In the genomic region with DNA sequence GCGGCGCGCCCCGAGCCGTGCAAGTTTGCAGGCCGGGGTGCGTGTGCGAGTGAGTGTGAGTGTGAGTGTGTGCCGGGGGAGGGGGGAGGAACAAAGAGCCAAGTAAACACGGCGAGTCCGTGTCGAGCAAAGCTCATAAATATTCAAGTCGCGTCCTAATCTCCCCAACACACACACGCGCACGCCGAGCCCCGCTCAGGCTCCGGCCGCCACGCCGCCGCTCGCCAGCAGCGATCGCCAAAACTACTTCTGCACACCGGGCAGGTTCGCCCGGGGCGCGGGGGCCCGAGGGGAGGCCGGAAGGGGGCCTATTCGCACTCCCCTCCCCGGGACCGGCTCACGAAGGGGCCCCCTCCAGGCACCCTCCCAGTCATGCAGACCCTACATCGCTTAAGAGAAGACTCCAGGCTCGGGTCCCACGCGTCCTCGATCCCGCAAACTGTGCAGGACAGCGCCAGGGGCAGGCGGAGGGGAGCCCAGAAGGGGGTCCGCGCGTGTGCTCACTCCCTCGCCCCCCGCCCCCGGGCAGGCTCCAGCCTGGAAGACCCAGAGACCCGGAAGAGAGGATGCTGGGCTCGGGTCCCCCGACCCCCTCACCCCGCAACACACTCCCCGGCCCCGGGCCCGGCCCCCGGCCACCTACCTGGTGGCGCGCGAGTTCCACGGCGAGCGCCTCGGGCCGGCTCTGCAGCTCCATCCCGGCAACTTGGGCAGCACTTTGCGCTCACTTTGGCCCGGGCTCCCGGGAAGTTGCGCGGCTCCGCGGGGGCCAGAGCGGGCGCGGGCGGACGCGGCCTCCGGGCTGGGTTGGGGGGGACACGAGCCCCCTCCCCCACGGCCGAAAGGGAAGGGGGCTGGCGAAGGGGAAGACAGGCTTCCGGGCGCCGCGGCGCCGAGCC, we compare ENCODE assay signal across 8 cellular contexts.
A peak's percentile ranks its signal among the peaks of the same experiment; 100 is the strongest.
DNase-seq lines count a peak whose midpoint lies in the region; ATAC-seq and TF ChIP-seq lines count a peak whose summit lies in the region.

No MANE protein-coding gene starts in this region.

- TF ChIP-seq CTCF in OCI-LY1 (IDR thresholded peaks at IDR 0.05; ENCODE audit: low read length) (no peak), fibroblast of mammary gland (conservative IDR thresholded peaks at IDR 0.05; ENCODE audit: control insufficient read depth, insufficient read depth, low read depth, low read length) (no peak)

- DNase-seq in GM03348 (ENCODE audit: low spot score) (peak; percentile 36), fibroblast of mammary gland (ENCODE audit: low read depth) (peak; percentile 5), SW 1271 (lab: John Stamatoyannopoulos, UW) (no peak), NOMO-1 (lab: John Stamatoyannopoulos, UW; ENCODE audit: unreplicated experiment in 2 of 2) (no peak)
- DNase-seq in activated CD4-positive, CD25-positive, alpha-beta regulatory T cell (lab: John Stamatoyannopoulos, UW) = no peak

- H3K4me3 ChIP-seq in OCI-LY1 (ENCODE audit: low read depth, low read length, poor library complexity, severe bottlenecking) (peak overlapping the region; percentile 73), fibroblast of mammary gland (ENCODE audit: control insufficient read depth, low read depth, low read length) (no peak overlapping the region), rectal smooth muscle tissue (ENCODE audit: low read length) (peak overlapping the region; percentile 44)

- H2AFZ ChIP-seq in OCI-LY1 (ENCODE audit: low read length) = no peak overlapping the region

- H3F3A ChIP-seq in OCI-LY1 (ENCODE audit: insufficient read depth, low read length) = no peaks in the 10 kb centered on the region

- H3K4me2 ChIP-seq in OCI-LY1 (ENCODE audit: low read length) = peak overlapping the region; percentile 60

- no peak for ATAC-seq in HG03139 (IDR thresholded peaks at IDR 0.05; ENCODE audit: unreplicated experiment)

- H3K27ac ChIP-seq in OCI-LY1 (ENCODE audit: low read depth, low read length, poor library complexity, severe bottlenecking) = no peak overlapping the region
- no peak overlapping the region for H3K27ac ChIP-seq in rectal smooth muscle tissue (ENCODE audit: low read depth, low read length)

- no peaks in the 10 kb centered on the region for H3K9me3 ChIP-seq in OCI-LY1 (ENCODE audit: low read length)

- H4K20me1 ChIP-seq in OCI-LY1 (ENCODE audit: insufficient read depth, low read length) = no peaks in the 10 kb centered on the region

- no peaks in the 10 kb centered on the region for H3K79me2 ChIP-seq in OCI-LY1 (ENCODE audit: insufficient read depth, low read length)

- H3K36me3 ChIP-seq in OCI-LY1 (ENCODE audit: insufficient read depth, low read length) = no peaks in the 10 kb centered on the region
- H3K36me3 ChIP-seq in rectal smooth muscle tissue (ENCODE audit: control insufficient read depth, insufficient read depth, low read length) = no peaks in the 10 kb centered on the region

- H3K9me2 ChIP-seq in OCI-LY1 (ENCODE audit: low read depth, low read length) = no peaks in the 10 kb centered on the region

- no peaks in the 10 kb centered on the region for H3K27me3 ChIP-seq in OCI-LY1 (ENCODE audit: insufficient read depth, low read length)
- peaks cover 2% of the 10 kb centered on the region for H3K27me3 ChIP-seq in rectal smooth muscle tissue (ENCODE audit: control insufficient read depth, insufficient read depth, low read length)

- peak overlapping the region; percentile 61 for H3K9ac ChIP-seq in OCI-LY1 (ENCODE audit: low read length)
- no peak overlapping the region for H3K9ac ChIP-seq in rectal smooth muscle tissue (ENCODE audit: low read length)

- H3K4me1 ChIP-seq in OCI-LY1 (ENCODE audit: insufficient read depth, low read length, severe bottlenecking) (peaks cover 6% of the 10 kb centered on the region), rectal smooth muscle tissue (ENCODE audit: control insufficient read depth, insufficient read depth, low read length) (no peaks in the 10 kb centered on the region)

Comparison
In these comparisons a context has a peak if more than half of its experiments do, and no peak if none do; other contexts are left out.
1. DNase-seq: peak in GM03348 (single experiment) and fibroblast of mammary gland (single experiment); none in SW 1271 (0 of 2), NOMO-1 (0 of 2) and activated CD4-positive, CD25-positive, alpha-beta regulatory T cell (0 of 4).